In the genomic region with DNA sequence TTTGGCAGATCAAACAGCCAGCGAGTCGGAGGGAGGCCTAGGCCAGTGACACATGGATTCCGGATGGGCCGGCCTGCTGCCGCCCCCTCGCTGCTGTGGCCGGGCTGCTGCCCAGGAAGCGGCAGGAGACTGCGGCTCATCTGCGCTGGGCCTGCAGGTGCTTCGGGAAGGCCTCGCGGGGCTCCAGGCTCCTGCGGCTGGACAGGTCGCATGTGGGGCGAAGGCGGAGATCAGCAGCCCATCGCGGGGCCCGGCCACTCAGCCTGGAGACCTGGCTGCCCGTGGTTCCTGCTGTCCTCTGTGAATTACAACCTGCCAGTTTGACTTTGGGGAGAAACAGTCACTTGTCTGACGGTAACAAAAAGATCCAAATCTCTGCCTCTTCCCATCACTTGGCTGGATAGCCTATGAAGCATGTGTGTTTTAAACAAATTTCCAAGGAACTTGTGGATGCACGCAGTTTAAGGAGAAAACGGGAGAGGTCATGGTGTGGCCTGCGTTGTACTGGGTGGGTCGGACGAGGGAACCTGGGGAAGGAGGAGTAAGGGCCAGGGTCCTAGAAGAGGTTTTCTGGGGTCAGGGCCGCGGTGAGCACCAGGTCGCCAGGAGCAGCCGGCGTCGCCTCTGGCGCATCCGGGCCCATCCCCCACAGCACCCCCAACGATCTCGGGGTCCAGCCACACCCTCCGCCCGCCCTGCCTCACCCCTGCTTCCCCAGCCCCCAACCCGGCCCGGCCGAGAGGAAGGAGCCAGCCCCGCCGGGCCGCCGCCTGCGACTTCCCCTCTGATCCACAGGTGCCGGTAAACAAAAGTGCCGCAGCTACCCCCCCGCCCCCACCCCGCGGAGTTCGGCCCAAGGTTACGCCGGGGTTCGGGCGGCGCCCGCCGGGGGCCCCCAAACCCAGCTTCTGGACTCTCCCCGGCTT, we compare ENCODE assay signal across 9 cellular contexts. TPM values are rescaled to one million over a fixed set of nuclear protein-coding genes. Genes with fewer than 3 reads are reported as not detected.
DNase-seq lines count a peak whose midpoint lies in the region; ATAC-seq and TF ChIP-seq lines count a peak whose summit lies in the region.
"Had no signal": no experiment of that assay in that cellular context is flagged by ENCODE, and none has a peak within 500 bp of the region (broad histone marks: within the 10 kb centered on the region; RNA-seq: fewer than 3 reads in every experiment).

No MANE protein-coding gene starts in this region.

- H3K9ac ChIP-seq in Karpas-422 (ENCODE audit: low read length) = no peak overlapping the region

- no peaks in the 10 kb centered on the region for H3K9me3 ChIP-seq in A673 (ENCODE audit: low read depth, low read length, poor library complexity, severe bottlenecking)
- no peaks in the 10 kb centered on the region for H3K9me3 ChIP-seq in Karpas-422 (ENCODE audit: low read length)

- no peaks in the 10 kb centered on the region for H3K9me2 ChIP-seq in Karpas-422 (replicated peaks; ENCODE audit: insufficient read depth, low read length)

- H3K4me2 ChIP-seq in Karpas-422 (ENCODE audit: low read depth, low read length, poor library complexity, severe bottlenecking) = no peak overlapping the region

- H3K36me3 ChIP-seq in A673 (ENCODE audit: insufficient read depth, low read length, poor library complexity, severe bottlenecking) = no peaks in the 10 kb centered on the region
- no peaks in the 10 kb centered on the region for H3K36me3 ChIP-seq in Karpas-422 (ENCODE audit: insufficient read depth, low read length)

- H3K4me1 ChIP-seq in A673 (ENCODE audit: insufficient read depth, low read length, poor library complexity, severe bottlenecking) (peaks cover 18% of the 10 kb centered on the region), Karpas-422 (ENCODE audit: low read length) (peaks cover 15% of the 10 kb centered on the region)

- H3K27me3 ChIP-seq in A673 (replicated peaks; ENCODE audit: insufficient read depth, low read depth, low read length, poor library complexity) (peaks cover 20% of the 10 kb centered on the region), Karpas-422 (ENCODE audit: low read length) (no peaks in the 10 kb centered on the region)

- intact Hi-C loops in A673 (cut with micrococcal nuclease; ENCODE audit: unreplicated experiment) = no loop called here

- H3K9me3 Mint-ChIP-seq in mesothelial cell of epicardium = no peaks in the 10 kb centered on the region

- no peaks in the 10 kb centered on the region for H3K79me2 ChIP-seq in Karpas-422 (ENCODE audit: low read length)

- H3K27me3 Mint-ChIP-seq in mesothelial cell of epicardium (ENCODE audit: low read depth) = peaks cover 61% of the 10 kb centered on the region

- CTCF ChIA-PET in A673 (lab: Charles Lee) = no interaction called here

- H3K36me3 Mint-ChIP-seq in mesothelial cell of epicardium = no peaks in the 10 kb centered on the region

- POLR2A ChIA-PET in A673 (lab: Charles Lee; ENCODE audit: low non-redundant PET) = no interaction called here

- H3K4me3 Mint-ChIP-seq in mesothelial cell of epicardium = peak overlapping the region; percentile 67

- H2AFZ ChIP-seq in Karpas-422 (ENCODE audit: low read length) = no peak overlapping the region

- no peak overlapping the region for H3K27ac ChIP-seq in A673 (ENCODE audit: low read depth, low read length, poor library complexity, severe bottlenecking)
- H3K27ac ChIP-seq in Karpas-422 (ENCODE audit: low read length) = no peak overlapping the region
- H3K27ac ChIP-seq: SK-N-MC had no signal

- TF ChIP-seq CTCF in A673 (conservative IDR thresholded peaks at IDR 0.05; ENCODE audit: low read depth, low read length) (no peak), mesothelial cell of epicardium (IDR thresholded peaks at IDR 0.05; ENCODE audit: unreplicated experiment) (no peak)

- H3K4me3 ChIP-seq in A673 (ENCODE audit: low read depth, low read length, poor library complexity, severe bottlenecking) = peak overlapping the region; percentile 40
- no peak overlapping the region for H3K4me3 ChIP-seq in Karpas-422 (ENCODE audit: low read length)
- H3K4me3 ChIP-seq: SK-N-MC had no signal

- BruUV-seq in A673 (replicated peaks; lab: Mats Ljungman, UMichigan) = no TSS peak

- H3K4me1 Mint-ChIP-seq in mesothelial cell of epicardium = peaks cover 28% of the 10 kb centered on the region

- no peak for ATAC-seq in stimulated activated naive CD8-positive, alpha-beta T cell treated with anti-CD3 and anti-CD28 coated beads, Interleukin-15, Interleukin-2, amounts not matched to agents 100 U/mL and 50 U/mL, for 24 hours
- ATAC-seq in GM18502 (IDR thresholded peaks at IDR 0.05; ENCODE audit: poor library complexity, unreplicated experiment) (no peak), HG03045 (IDR thresholded peaks at IDR 0.05; ENCODE audit: unreplicated experiment) (no peak)

- DNase-seq in A673 (ENCODE audit: low spot score) = no peak
- peak; percentile 46 to 75 (median 59) for DNase-seq in T-helper 1 cell
- DNase-seq in cerebellum (ENCODE audit: low spot score) = peak; percentile 74
- no peak for DNase-seq in mesothelial cell of epicardium (ENCODE audit: low spot score in 2 of 2, unreplicated experiment in 2 of 2)
- peak; percentile 75 for DNase-seq in stimulated activated naive CD8-positive, alpha-beta T cell treated with anti-CD3 and anti-CD28 coated beads, Interleukin-15, Interleukin-2, amounts not matched to agents 100 U/mL and 50 U/mL, for 24 hours
- no peak for DNase-seq in Karpas-422

- peak overlapping the region; percentile 7 for H3K27ac Mint-ChIP-seq in mesothelial cell of epicardium

- H4K20me1 ChIP-seq in Karpas-422 (ENCODE audit: insufficient read depth, low read depth, low read length) = no peaks in the 10 kb centered on the region

RNA-seq across cellular contexts. Expression of a gene that starts 1.6 kb away (rescaled TPM):
- 0.11 and 0.32 TPM in 2 replicates for total RNA-seq in A673 (2021)
- total RNA-seq in cerebellum = 118 TPM
- 26.7 to 32.4 TPM (median 28.5 TPM) in 3 replicates for total RNA-seq in mesothelial cell of epicardium
- total RNA-seq in Karpas-422 (2014; rRNA removed; shearing (Covaris generic); ENCODE audit: low replicate concordance) = 4.4 TPM in 1 of 2 replicates, not detected in the other

Comparison
In these comparisons a context has a peak if more than half of its experiments do, and no peak if none do; other contexts are left out.
1. DNase-seq: peak in T-helper 1 cell (5 of 5), cerebellum (single experiment) and stimulated activated naive CD8-positive, alpha-beta T cell treated with anti-CD3 and anti-CD28 coated beads, Interleukin-15, Interleukin-2, amounts not matched to agents 100 U/mL and 50 U/mL, for 24 hours (single experiment); none in A673 (single experiment), mesothelial cell of epicardium (0 of 2) and Karpas-422 (single experiment).